8 cellular contexts compared by ENCODE assay signal in genomic region chr19:40776966-40777794, GRCh38. TPM values are rescaled to one million over a fixed set of nuclear protein-coding genes. Genes with fewer than 3 reads are reported as not detected.
DNase-seq lines count a peak whose midpoint lies in the region; ATAC-seq and TF ChIP-seq lines count a peak whose summit lies in the region.

No MANE protein-coding gene starts in this region.

- peak overlapping the region; percentile 67 to 68 for H3K4me3 ChIP-seq in HCT116 (replicated peaks in 1 of 2; ENCODE audit: low read depth in 1 of 2, low read length in 2 of 2)
- peak overlapping the region; percentile 80 for H3K4me3 ChIP-seq in MM.1S (ENCODE audit: low read length)
- H3K4me3 ChIP-seq in gastroesophageal sphincter = peak overlapping the region; percentile 56 to 64
- H3K4me3 ChIP-seq in neutrophil (ENCODE audit: low read depth in 1 of 2, low read length in 1 of 2) = peak overlapping the region; percentile 91 to 95

- H3K27me3 Mint-ChIP-seq in activated naive CD4-positive, alpha-beta T cell treated with anti-CD3 and anti-CD28 coated beads for 36 hours (ENCODE audit: low read depth) = no peaks in the 10 kb centered on the region

- H3K4me2 ChIP-seq in HCT116 (ENCODE audit: low read length) = peak overlapping the region; percentile 81
- H3K4me2 ChIP-seq in MM.1S (ENCODE audit: low read depth, low read length) = peak overlapping the region; percentile 78

- no peak for TF ChIP-seq RAD21 in HCT116 (IDR thresholded peaks at IDR 0.05; ENCODE audit: low read depth)

- H4K20me1 ChIP-seq in HCT116 (ENCODE audit: insufficient read depth) (no peaks in the 10 kb centered on the region), MM.1S (ENCODE audit: insufficient read depth, low read length) (peaks cover 7% of the 10 kb centered on the region)

- no peak for TF ChIP-seq POLR2A in HCT116 (IDR thresholded peaks at IDR 0.05; ENCODE audit: borderline replicate concordance, extremely low read depth, insufficient read depth, insufficient read length)
- no peak for TF ChIP-seq POLR2A in gastroesophageal sphincter (IDR thresholded peaks at IDR 0.05)

- H3K27ac ChIP-seq in HCT116 (ENCODE audit: low read depth, low read length) (peak overlapping the region; percentile 92), MM.1S (ENCODE audit: low read length) (peak overlapping the region; percentile 92), gastroesophageal sphincter (peak overlapping the region; percentile 96 to 100 (median 98)), neutrophil (peak overlapping the region; percentile 95)

- peak overlapping the region; percentile 91 for H3K27ac Mint-ChIP-seq in activated naive CD4-positive, alpha-beta T cell treated with anti-CD3 and anti-CD28 coated beads for 36 hours

- H3K79me2 ChIP-seq in HCT116 (ENCODE audit: insufficient read depth, low read length) (no peaks in the 10 kb centered on the region), MM.1S (ENCODE audit: low read length) (no peaks in the 10 kb centered on the region)

- RAD21 ChIA-PET in HCT116 (lab: Charles Lee; ENCODE audit: low non-redundant PET in 1 of 2, low total read pairs in 2 of 2, uncharacterized antibody in 2 of 2, unreplicated experiment in 2 of 2) = interaction anchor here (1.2 to 1.4 kb wide), 2 partner anchors 42 to 114 kb away, joined by 5 to 6 read pairs; no protein-coding TSS in a partner anchor

- peak overlapping the region; percentile 66 for H3K9ac ChIP-seq in HCT116 (ENCODE audit: low read length)
- peak overlapping the region; percentile 67 for H3K9ac ChIP-seq in MM.1S (ENCODE audit: low read length)

- CTCF ChIA-PET in HCT116 (lab: Charles Lee) = interaction anchor here (0.9 to 2.4 kb wide), 7 partner anchors 16 to 143 kb away, joined by 3 to 17 read pairs (median 4); partner anchors contain the start of gene EGLN2
- CTCF ChIA-PET in activated naive CD4-positive, alpha-beta T cell treated with anti-CD3 and anti-CD28 coated beads for 36 hours (lab: Charles Lee) = interaction anchor here (0.7 to 3.4 kb wide), 9 partner anchors 11 to 142 kb away, joined by 3 to 27 read pairs (median 3); partner anchors contain the start of gene EGLN2

- peaks cover 14% of the 10 kb centered on the region for H3F3A ChIP-seq in MM.1S (ENCODE audit: insufficient read depth, low read length)

- peaks cover 39% of the 10 kb centered on the region for H3K4me1 Mint-ChIP-seq in activated naive CD4-positive, alpha-beta T cell treated with anti-CD3 and anti-CD28 coated beads for 36 hours (ENCODE audit: low read depth)

- H3K4me1 ChIP-seq in HCT116 (ENCODE audit: control insufficient read depth in 1 of 2, insufficient read depth in 2 of 2, low read length in 2 of 2) (peaks cover 15 to 34% of the 10 kb centered on the region in 2 experiments), MM.1S (ENCODE audit: low read length) (peaks cover 12% of the 10 kb centered on the region), gastroesophageal sphincter (peaks cover 0 to 25% (median 13%) of the 10 kb centered on the region in 3 donors), neutrophil (ENCODE audit: control insufficient read depth in 1 of 2, insufficient read depth in 1 of 2, low read depth in 1 of 2, low read length in 1 of 2) (peaks cover 17 to 26% of the 10 kb centered on the region in 2 experiments)

- intact Hi-C loops in HCT116 (cut with micrococcal nuclease) = no loop called here
- intact Hi-C loops in activated naive CD4-positive, alpha-beta T cell treated with anti-CD3 and anti-CD28 coated beads for 36 hours (cut with micrococcal nuclease) = loop anchor here (1.0 to 2.0 kb wide), 3 partner anchors 27 to 61 kb away; partner anchors contain the start of gene COQ8B

- H3K4me3 Mint-ChIP-seq in activated naive CD4-positive, alpha-beta T cell treated with anti-CD3 and anti-CD28 coated beads for 36 hours = peak overlapping the region; percentile 85

- DNase-seq in ELR (ENCODE audit: low read depth) (peak; percentile 89), HCT116 (ENCODE audit: low read depth, low spot score) (peak; percentile 85), MM.1S (peak; percentile 97), SIG-M5 treated with dmso at 0.1 percent for 504 hours (lab: John Stamatoyannopoulos, UW; ENCODE audit: unreplicated experiment) (peak; percentile 96), superior temporal gyrus (ENCODE audit: extremely low spot score) (peak; percentile 98)
- peak; percentile 98 for DNase-seq in activated naive CD4-positive, alpha-beta T cell treated with anti-CD3 and anti-CD28 coated beads for 36 hours

- peaks cover 6% of the 10 kb centered on the region for H3K36me3 Mint-ChIP-seq in activated naive CD4-positive, alpha-beta T cell treated with anti-CD3 and anti-CD28 coated beads for 36 hours (ENCODE audit: low read depth)

- no peak for TF ChIP-seq EP300 in gastroesophageal sphincter (IDR thresholded peaks at IDR 0.05)

- H3K9me2 ChIP-seq in HCT116 (ENCODE audit: insufficient read depth) = no peaks in the 10 kb centered on the region
- H3K9me2 ChIP-seq in MM.1S (replicated peaks; ENCODE audit: insufficient read depth, low read length) = no peaks in the 10 kb centered on the region

- H3K9me3 Mint-ChIP-seq in activated naive CD4-positive, alpha-beta T cell treated with anti-CD3 and anti-CD28 coated beads for 36 hours = no peaks in the 10 kb centered on the region

- H2AFZ ChIP-seq in HCT116 (ENCODE audit: low read depth, low read length, poor library complexity, severe bottlenecking) (no peak overlapping the region), MM.1S (ENCODE audit: low read length) (peak overlapping the region; percentile 52)

- TF ChIP-seq CTCF in HCT116 (IDR thresholded peaks at IDR 0.05 in 2 of 3, conservative IDR thresholded peaks at IDR 0.05 in 1 of 3; ENCODE audit: borderline replicate concordance in 1 of 3, insufficient read depth in 1 of 3, low read depth in 2 of 3, low read length in 2 of 3) (no peak), MM.1S (IDR thresholded peaks at IDR 0.05; ENCODE audit: low read length) (no peak), gastroesophageal sphincter (IDR thresholded peaks at IDR 0.05) (no peak), neutrophil (IDR thresholded peaks at IDR 0.05) (peak; percentile 76)

- H3K36me3 ChIP-seq in HCT116 (ENCODE audit: control insufficient read depth in 1 of 2, insufficient read depth in 2 of 2, low read length in 2 of 2) (no peaks in the 10 kb centered on the region), MM.1S (replicated peaks; ENCODE audit: insufficient read depth, low read length) (no peaks in the 10 kb centered on the region), gastroesophageal sphincter (peaks cover 0 to 9% of the 10 kb centered on the region in 2 donors), neutrophil (peaks cover 12% of the 10 kb centered on the region)

- WGBS in gastroesophageal sphincter (ENCODE audit: low coverage in 1 of 2), 2 donors = 0% methylated on average over 6 to 17 of the region's 19 CpGs

- H3K27me3 ChIP-seq in HCT116 (ENCODE audit: insufficient read depth, low read length) (no peaks in the 10 kb centered on the region), MM.1S (replicated peaks; ENCODE audit: insufficient read depth, low read length) (peaks cover 30% of the 10 kb centered on the region), gastroesophageal sphincter (no peaks in the 10 kb centered on the region), neutrophil (no peaks in the 10 kb centered on the region)

- POLR2A ChIA-PET in HCT116 (lab: Charles Lee) = interaction anchor here (0.6 to 3.1 kb wide), 9 partner anchors 7 to 367 kb away, joined by 3 to 24 read pairs (median 4); partner anchors contain the start of genes ACTMAP, COQ8B, EGLN2 and ITPKC

- ATAC-seq in HCT116 = peak; percentile 72
- peak; percentile 86 for ATAC-seq in gastroesophageal sphincter

- TSS peak; percentile 96 for BruUV-seq in HCT116 (replicated peaks; lab: Mats Ljungman, UMichigan)

- no peaks in the 10 kb centered on the region for H3K9me3 ChIP-seq in HCT116 (ENCODE audit: control insufficient read depth in 1 of 2, insufficient read depth in 1 of 2, low read depth in 1 of 2, low read length in 2 of 2)
- no peaks in the 10 kb centered on the region for H3K9me3 ChIP-seq in MM.1S (replicated peaks; ENCODE audit: insufficient read depth, low read length)
- no peaks in the 10 kb centered on the region for H3K9me3 ChIP-seq in gastroesophageal sphincter
- H3K9me3 ChIP-seq in neutrophil = no peaks in the 10 kb centered on the region

TF ChIP-seq in HCT116, 20 proteins besides CTCF, POLR2A, EP300 and RAD21:
- no peak for TF ChIP-seq YY1 (IDR thresholded peaks at IDR 0.05; ENCODE audit: extremely low read depth, insufficient replicate concordance, low read depth, low read length)
- no peak; the same call in 1 of the 2 replicates for TF ChIP-seq POLR2AphosphoS5 (IDR thresholded peaks at IDR 0.05; ENCODE audit: low read depth, low read length)
- TF ChIP-seq SIN3A (IDR thresholded peaks at IDR 0.05; ENCODE audit: low read depth) = no peak
- TF ChIP-seq ZFX (IDR thresholded peaks at IDR 0.05) = no peak
- TF ChIP-seq TCF7L2 (IDR thresholded peaks at IDR 0.05; ENCODE audit: borderline replicate concordance, extremely low read depth, insufficient read depth, insufficient read length) = peak; percentile 11

RNA-seq across cellular contexts. Expression of gene RAB4B, which starts 0.9 kb away (rescaled TPM):
- total RNA-seq in HCT116 (2021; ENCODE audit: unreplicated experiment) (18.7 TPM), gastroesophageal sphincter (10 to 100 TPM; 18.7 to 27.5 (median 20.9) TPM)
- 26.2 and 26.3 TPM in 2 replicates for polyA plus RNA-seq in HCT116 (2012)
- total RNA-seq in activated naive CD4-positive, alpha-beta T cell treated with anti-CD3 and anti-CD28 coated beads for 36 hours = 10 to 100 TPM; 40.0 to 40.3 TPM

RNA-seq across cellular contexts. Expression of gene MIA, which starts 1.9 kb away (rescaled TPM):
- total RNA-seq in HCT116 (2021; ENCODE audit: unreplicated experiment) (1.4 TPM), gastroesophageal sphincter (1 to 10 TPM in 3 of 4 donors, not detected in 1; 1.4 to 9.2 (median 3.1) TPM)
- polyA plus RNA-seq in HCT116 (2012) = 0.83 and 2.2 TPM in 2 replicates
- total RNA-seq in activated naive CD4-positive, alpha-beta T cell treated with anti-CD3 and anti-CD28 coated beads for 36 hours = not detected

RNA-seq across cellular contexts. Expression of gene EGLN2, which starts 21.8 kb away (rescaled TPM):
- total RNA-seq in HCT116 (2021; ENCODE audit: unreplicated experiment) (58.6 TPM), gastroesophageal sphincter (100 to 1,000 TPM in 3 of 4 donors, 10 to 100 TPM in 1; 99.1 to 115 (median 107) TPM)
- 49.8 and 51.1 TPM in 2 replicates for polyA plus RNA-seq in HCT116 (2012)
- 10 to 100 TPM; 80.0 to 83.7 TPM for total RNA-seq in activated naive CD4-positive, alpha-beta T cell treated with anti-CD3 and anti-CD28 coated beads for 36 hours

RNA-seq across cellular contexts. Expression of gene SNRPA, which starts 26.2 kb away (rescaled TPM):
- 170 TPM for total RNA-seq in HCT116 (2021; ENCODE audit: unreplicated experiment)
- polyA plus RNA-seq in HCT116 (2012) = 193 and 213 TPM in 2 replicates
- 100 to 1,000 TPM; 264 to 312 TPM for total RNA-seq in activated naive CD4-positive, alpha-beta T cell treated with anti-CD3 and anti-CD28 coated beads for 36 hours
- total RNA-seq in gastroesophageal sphincter = 10 to 100 TPM; 24.5 to 56.0 (median 48.2) TPM

RNA-seq across cellular contexts. Expression of gene ACTMAP, which starts 26.9 kb away (rescaled TPM):
- total RNA-seq in HCT116 (2021; ENCODE audit: unreplicated experiment) (16.8 TPM), gastroesophageal sphincter (1 to 10 TPM in 3 of 4 donors, under 1 TPM in 1; 0.89 to 2.4 (median 2.0) TPM)
- polyA plus RNA-seq in HCT116 (2012) = 16.0 and 16.3 TPM in 2 replicates
- 10 to 100 TPM; 23.0 to 25.0 TPM for total RNA-seq in activated naive CD4-positive, alpha-beta T cell treated with anti-CD3 and anti-CD28 coated beads for 36 hours

Comparison
In these comparisons a context has a peak if more than half of its experiments do, and no peak if none do; other contexts are left out.
1. Peak in every context shown above with its lines: DNase-seq, ATAC-seq, H3K4me3 ChIP-seq and H3K27ac ChIP-seq.